16 cellular contexts compared by ENCODE assay signal in the genomic region with DNA sequence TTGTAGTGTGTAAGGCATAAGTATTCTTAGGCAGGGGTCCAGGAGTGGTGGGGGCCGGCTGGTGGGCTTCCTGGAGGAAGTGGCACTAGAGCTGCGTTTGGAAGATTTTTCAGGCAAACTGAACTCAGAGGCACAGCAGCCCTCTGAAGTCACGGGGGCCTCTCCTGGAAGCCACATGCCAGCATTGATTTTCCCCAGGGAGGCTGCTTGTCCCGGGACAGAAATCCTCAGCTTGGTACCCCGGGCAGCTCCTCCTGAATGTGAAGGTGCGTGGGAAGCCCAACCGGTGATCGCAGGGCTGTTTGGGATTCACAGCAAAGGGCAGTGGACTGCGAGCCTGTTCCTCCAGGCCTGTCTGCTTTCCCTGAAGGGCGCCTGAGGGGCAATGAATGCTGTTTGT. TPM values are rescaled to one million over a fixed set of nuclear protein-coding genes. Genes with fewer than 3 reads are reported as not detected.
DNase-seq lines count a peak whose midpoint lies in the region; ATAC-seq, FAIRE-seq and TF ChIP-seq lines count a peak whose summit lies in the region.
"Had no signal": no experiment of that assay in that cellular context is flagged by ENCODE, and none has a peak within 500 bp of the region (broad histone marks: within the 10 kb centered on the region; RNA-seq: fewer than 3 reads in every experiment).

No MANE protein-coding gene starts in this region.

- no peak overlapping the region for H3K4me2 ChIP-seq in astrocyte (ENCODE audit: low read length)

- no peak overlapping the region for H3K9ac ChIP-seq in astrocyte (ENCODE audit: low read length)
- H3K9ac ChIP-seq: GM23248 had no signal

- no peaks in the 10 kb centered on the region for H3K9me3 ChIP-seq in astrocyte (ENCODE audit: insufficient read depth, low read depth, low read length)

- H3K36me3 ChIP-seq in astrocyte (ENCODE audit: insufficient read depth, low read length): no peaks in the 10 kb centered on the region

- peaks cover 27% of the 10 kb centered on the region for H4K20me1 ChIP-seq in astrocyte (ENCODE audit: insufficient read depth, low read length)

- H3K27me3 Mint-ChIP-seq in stimulated activated naive CD8-positive, alpha-beta T cell treated with anti-CD3 and anti-CD28 coated beads, Interleukin-15, Interleukin-2, amounts not matched to agents 100 ng/mL and 50 ng/mL, for 24 hours: peaks cover 5% of the 10 kb centered on the region
- H3K27me3 Mint-ChIP-seq in astrocyte (ENCODE audit: low read depth, unreplicated experiment): peaks cover 11% of the 10 kb centered on the region
- H3K27me3 Mint-ChIP-seq in mesothelial cell of epicardium (ENCODE audit: low read depth): peaks cover 5% of the 10 kb centered on the region

- no peak for DNase-seq in stimulated activated naive CD8-positive, alpha-beta T cell treated with anti-CD3 and anti-CD28 coated beads, Interleukin-15, Interleukin-2, amounts not matched to agents 100 U/mL and 50 U/mL, for 24 hours
- DNase-seq in astrocyte (ENCODE audit: low read depth) (no peak), mesothelial cell of epicardium (ENCODE audit: low spot score in 2 of 2, unreplicated experiment in 2 of 2) (no peak), DMS53 treated with DMSO at 0.1 percent for 48 hours (lab: John Stamatoyannopoulos, UW; ENCODE audit: unreplicated experiment) (no peak)
- DNase-seq: activated CD8-positive, alpha-beta memory T cell treated with anti-CD3 and anti-CD28 coated beads, Interleukin-2, amount 10 ng/mL, durations not matched to agents 7 days and 5 days; GM23248; NCI-H187; stimulated activated CD4-positive, alpha-beta T cell treated with anti-CD3 and anti-CD28 coated beads, Interleukin-2, amount 100 ng/mL, for 48 hours had no signal

- FAIRE-seq in astrocyte (lab: Jason Lieb, UNC): no peak
- FAIRE-seq: GM12878, urothelium cell line had no signal

- no peaks in the 10 kb centered on the region for H3K27me3 ChIP-seq in astrocyte (ENCODE audit: insufficient read depth, low read length)

- peak overlapping the region; percentile 36 for H3K27ac Mint-ChIP-seq in stimulated activated naive CD8-positive, alpha-beta T cell treated with anti-CD3 and anti-CD28 coated beads, Interleukin-15, Interleukin-2, amounts not matched to agents 100 ng/mL and 50 ng/mL, for 24 hours
- H3K27ac Mint-ChIP-seq in astrocyte (ENCODE audit: unreplicated experiment) (no peak overlapping the region), mesothelial cell of epicardium (no peak overlapping the region)
- H3K27ac Mint-ChIP-seq: activated CD8-positive, alpha-beta memory T cell treated with anti-CD3 and anti-CD28 coated beads, Interleukin-2, amount 10 ng/mL, durations not matched to agents 7 days and 5 days had no signal

- peak overlapping the region; percentile 69 for H2AFZ ChIP-seq in astrocyte (ENCODE audit: low read depth, low read length)
- H2AFZ ChIP-seq: GM23248 had no signal

- ATAC-seq in stimulated activated naive CD8-positive, alpha-beta T cell treated with anti-CD3 and anti-CD28 coated beads, Interleukin-15, Interleukin-2, amounts not matched to agents 100 U/mL and 50 U/mL, for 24 hours: no peak
- ATAC-seq in GM21423 (IDR thresholded peaks at IDR 0.05; ENCODE audit: unreplicated experiment): no peak
- ATAC-seq in HG03097 (IDR thresholded peaks at IDR 0.05; ENCODE audit: low FRiP score, unreplicated experiment): no peak
- no peak for ATAC-seq in GM18873 (IDR thresholded peaks at IDR 0.05; ENCODE audit: low FRiP score, unreplicated experiment)
- ATAC-seq: activated CD8-positive, alpha-beta memory T cell treated with anti-CD3 and anti-CD28 coated beads, Interleukin-2, amount 10 ng/mL, durations not matched to agents 7 days and 5 days; GM12878 had no signal

- no peak overlapping the region for H3K4me3 ChIP-seq in astrocyte (ENCODE audit: insufficient read depth, low read depth, low read length)
- H3K4me3 ChIP-seq: coronary artery, GM12878, GM23248, lung had no signal

- H3K36me3 Mint-ChIP-seq in stimulated activated naive CD8-positive, alpha-beta T cell treated with anti-CD3 and anti-CD28 coated beads, Interleukin-15, Interleukin-2, amounts not matched to agents 100 ng/mL and 50 ng/mL, for 24 hours (ENCODE audit: low read depth): peaks cover 22% of the 10 kb centered on the region
- no peaks in the 10 kb centered on the region for H3K36me3 Mint-ChIP-seq in astrocyte (ENCODE audit: low read depth, unreplicated experiment)
- no peaks in the 10 kb centered on the region for H3K36me3 Mint-ChIP-seq in mesothelial cell of epicardium

- H3K79me2 ChIP-seq in astrocyte (ENCODE audit: insufficient read depth, low read length): peaks cover 33% of the 10 kb centered on the region

- peaks cover 27% of the 10 kb centered on the region for H3K4me1 Mint-ChIP-seq in stimulated activated naive CD8-positive, alpha-beta T cell treated with anti-CD3 and anti-CD28 coated beads, Interleukin-15, Interleukin-2, amounts not matched to agents 100 ng/mL and 50 ng/mL, for 24 hours (ENCODE audit: low read depth)
- H3K4me1 Mint-ChIP-seq in astrocyte (ENCODE audit: low read depth, unreplicated experiment): peaks cover 15% of the 10 kb centered on the region
- H3K4me1 Mint-ChIP-seq in mesothelial cell of epicardium: peaks cover 34% of the 10 kb centered on the region

- no peak overlapping the region for H3K27ac ChIP-seq in astrocyte (ENCODE audit: low read depth, low read length)
- H3K27ac ChIP-seq: coronary artery, GM23248 had no signal

- no peak for TF ChIP-seq CTCF in astrocyte (IDR thresholded peaks at IDR 0.05; ENCODE audit: insufficient read depth, low read depth, low read length)
- no peak for TF ChIP-seq CTCF in mesothelial cell of epicardium (IDR thresholded peaks at IDR 0.05; ENCODE audit: unreplicated experiment)

- peaks cover 14% of the 10 kb centered on the region for H3K4me1 ChIP-seq in astrocyte (ENCODE audit: insufficient read depth, low read length)

- H3K9me3 Mint-ChIP-seq in stimulated activated naive CD8-positive, alpha-beta T cell treated with anti-CD3 and anti-CD28 coated beads, Interleukin-15, Interleukin-2, amounts not matched to agents 100 ng/mL and 50 ng/mL, for 24 hours: no peaks in the 10 kb centered on the region
- H3K9me3 Mint-ChIP-seq in astrocyte (ENCODE audit: unreplicated experiment) (peaks cover 2% of the 10 kb centered on the region), mesothelial cell of epicardium (no peaks in the 10 kb centered on the region)

- peak overlapping the region; percentile 52 for H3K4me3 Mint-ChIP-seq in stimulated activated naive CD8-positive, alpha-beta T cell treated with anti-CD3 and anti-CD28 coated beads, Interleukin-15, Interleukin-2, amounts not matched to agents 100 ng/mL and 50 ng/mL, for 24 hours
- H3K4me3 Mint-ChIP-seq in astrocyte (ENCODE audit: unreplicated experiment): peak overlapping the region; percentile 47
- peak overlapping the region; percentile 47 for H3K4me3 Mint-ChIP-seq in mesothelial cell of epicardium
- H3K4me3 Mint-ChIP-seq: activated CD8-positive, alpha-beta memory T cell treated with anti-CD3 and anti-CD28 coated beads, Interleukin-2, amount 10 ng/mL, durations not matched to agents 7 days and 5 days had no signal

RNA-seq across cellular contexts. Expression of a gene that starts 1.6 kb away (rescaled TPM):
- total RNA-seq in astrocyte: 346 and 358 TPM in 2 replicates
- total RNA-seq in mesothelial cell of epicardium: 201 to 210 TPM (median 208 TPM) in 3 replicates
